In genomic region chr5:61783481-61783880, GRCh38 we compare ENCODE assay signal across 28 cellular contexts.
"Had no signal": no experiment of that assay in that cellular context is flagged by ENCODE, and none has a peak within 500 bp of the region (broad histone marks: within the 10 kb centered on the region; RNA-seq: fewer than 3 reads in every experiment).

No MANE protein-coding gene starts in this region.

- H3K9me2 ChIP-seq: SK-N-SH had no signal

- H3K4me2 ChIP-seq: SK-N-SH had no signal

- H3K9me3 Mint-ChIP-seq: activated B cell treated with CpG ODN at 0.5 μM for 24 hours; activated naive CD4-positive, alpha-beta T cell treated with anti-CD3 and anti-CD28 coated beads, Interleukin-2, amount 10 ng/mL, durations not matched to agents 7 days and 5 days; activated naive CD8-positive, alpha-beta T cell treated with anti-CD3 and anti-CD28 coated beads, Interleukin-2, amount 50 U/mL, for 24 hours; central memory CD8-positive, alpha-beta T cell; T-helper 1 cell treated with Interleukin-12 subunit alpha and Interleukin-12 subunit beta and Interleukin-4 antibody, amounts not matched to agents 30 μg/mL and 1 μg/mL, for 36 hours; T-helper 2 cell treated with Interferon-gamma antibody and Interleukin-4, amounts not matched to agents 5 μg/mL and 100 μg/mL, for 36 hours had no signal

- H3K36me3 Mint-ChIP-seq: activated CD8-positive, alpha-beta memory T cell treated with anti-CD3 and anti-CD28 coated beads, Interleukin-2, amount 10 ng/mL, durations not matched to agents 7 days and 5 days; activated naive CD4-positive, alpha-beta T cell treated with anti-CD3 and anti-CD28 coated beads, Interleukin-2, amount 10 ng/mL, durations not matched to agents 7 days and 5 days; activated naive CD8-positive, alpha-beta T cell had no signal

- ATAC-seq: activated CD8-positive, alpha-beta memory T cell treated with anti-CD3 and anti-CD28 coated beads, Interleukin-2, amount 10 ng/mL, durations not matched to agents 7 days and 5 days; activated naive CD8-positive, alpha-beta T cell treated with anti-CD3 and anti-CD28 coated beads, Interleukin-2, amount 50 U/mL, for 24 hours; Panc1 had no signal

- DNase-seq: activated B cell treated with CpG ODN at 0.5 μM for 24 hours; activated CD4-positive, alpha-beta memory T cell treated with anti-CD3 and anti-CD28 coated beads, Interleukin-2, amount 10 ng/mL, durations not matched to agents 7 days and 5 days; activated CD4-positive, alpha-beta T cell treated with anti-CD3 and anti-CD28 coated beads for 48 hours; activated CD4-positive, CD25-positive, alpha-beta regulatory T cell treated with anti-CD3 and anti-CD28 coated beads, Interleukin-2, amount 50 U/mL, for 72 hours; activated CD8-positive, alpha-beta memory T cell treated with anti-CD3 and anti-CD28 coated beads for 24 hours; activated CD8-positive, alpha-beta memory T cell treated with anti-CD3 and anti-CD28 coated beads, Interleukin-2, amount 10 ng/mL, durations not matched to agents 7 days and 5 days; activated CD8-positive, alpha-beta memory T cell treated with anti-CD3 and anti-CD28 coated beads, Interleukin-2, amount 50 U/mL, for 48 hours; activated effector memory CD4-positive, alpha-beta T cell treated with Interleukin-2 at 50 U/mL for 16 hours; activated naive CD4-positive, alpha-beta T cell treated with anti-CD3 and anti-CD28 coated beads, Interleukin-2, amount 10 ng/mL, durations not matched to agents 7 days and 5 days; activated naive CD8-positive, alpha-beta T cell treated with anti-CD3 and anti-CD28 coated beads, Interleukin-2, amount 50 U/mL, for 24 hours; activated T-cell treated with anti-CD3 and anti-CD28 coated beads, Interleukin-2, amount 50 U/mL, for 48 hours; NCI-H1105 treated with DMSO at 0.1 percent for 48 hours; NCI-H1436; NCI-H1694; NCI-H1930; NCI-H2081 treated with DMSO at 0.1 percent for 48 hours; NCI-H226; NCI-H446 treated with DMSO at 0.1 percent for 48 hours; NCI-H524; SHP77; SJCRH30; SK-N-SH had no signal

- H3K4me3 ChIP-seq: cardiac muscle cell, SJCRH30 had no signal

- H3K36me3 ChIP-seq: cardiac muscle cell, SJCRH30 had no signal

- H3K27ac Mint-ChIP-seq: activated B cell treated with CpG ODN at 0.5 μM for 24 hours; activated CD4-positive, alpha-beta memory T cell treated with anti-CD3 and anti-CD28 coated beads, Interleukin-2, amount 10 ng/mL, durations not matched to agents 7 days and 5 days; activated CD8-positive, alpha-beta memory T cell treated with anti-CD3 and anti-CD28 coated beads, Interleukin-2, amount 10 ng/mL, durations not matched to agents 7 days and 5 days; activated naive CD4-positive, alpha-beta T cell treated with anti-CD3 and anti-CD28 coated beads, Interleukin-2, amount 10 ng/mL, durations not matched to agents 7 days and 5 days; activated naive CD8-positive, alpha-beta T cell; activated naive CD8-positive, alpha-beta T cell treated with anti-CD3 and anti-CD28 coated beads, Interleukin-2, amount 50 U/mL, for 24 hours; T-helper 1 cell treated with Interleukin-12 subunit alpha and Interleukin-12 subunit beta and Interleukin-4 antibody, amounts not matched to agents 30 μg/mL and 1 μg/mL, for 36 hours; T-helper 2 cell treated with Interferon-gamma antibody and Interleukin-4, amounts not matched to agents 5 μg/mL and 100 μg/mL, for 36 hours had no signal

- H3K4me1 ChIP-seq: SJCRH30 had no signal

- H3K27ac ChIP-seq: cardiac muscle cell, SJCRH30 had no signal

- H3K27me3 ChIP-seq: cardiac muscle cell, SJCRH30 had no signal

- H3K4me1 Mint-ChIP-seq: activated B cell treated with CpG ODN at 0.5 μM for 24 hours; activated CD4-positive, alpha-beta memory T cell treated with anti-CD3 and anti-CD28 coated beads, Interleukin-2, amount 10 ng/mL, durations not matched to agents 7 days and 5 days; activated CD8-positive, alpha-beta memory T cell treated with anti-CD3 and anti-CD28 coated beads, Interleukin-2, amount 10 ng/mL, durations not matched to agents 7 days and 5 days; activated naive CD4-positive, alpha-beta T cell treated with anti-CD3 and anti-CD28 coated beads, Interleukin-2, amount 10 ng/mL, durations not matched to agents 7 days and 5 days; activated naive CD8-positive, alpha-beta T cell treated with anti-CD3 and anti-CD28 coated beads, Interleukin-2, amount 50 U/mL, for 24 hours; central memory CD8-positive, alpha-beta T cell had no signal

- H3K4me3 Mint-ChIP-seq: activated B cell treated with CpG ODN at 0.5 μM for 24 hours; activated CD4-positive, alpha-beta memory T cell treated with anti-CD3 and anti-CD28 coated beads, Interleukin-2, amount 10 ng/mL, durations not matched to agents 7 days and 5 days; activated CD8-positive, alpha-beta memory T cell treated with anti-CD3 and anti-CD28 coated beads, Interleukin-2, amount 10 ng/mL, durations not matched to agents 7 days and 5 days; activated naive CD4-positive, alpha-beta T cell treated with anti-CD3 and anti-CD28 coated beads, Interleukin-2, amount 10 ng/mL, durations not matched to agents 7 days and 5 days; activated naive CD8-positive, alpha-beta T cell; activated naive CD8-positive, alpha-beta T cell treated with anti-CD3 and anti-CD28 coated beads, Interleukin-2, amount 50 U/mL, for 24 hours; central memory CD8-positive, alpha-beta T cell; T-helper 1 cell treated with Interleukin-12 subunit alpha and Interleukin-12 subunit beta and Interleukin-4 antibody, amounts not matched to agents 30 μg/mL and 1 μg/mL, for 36 hours; T-helper 2 cell treated with Interferon-gamma antibody and Interleukin-4, amounts not matched to agents 5 μg/mL and 100 μg/mL, for 36 hours had no signal

- H3K27me3 Mint-ChIP-seq: activated naive CD4-positive, alpha-beta T cell treated with anti-CD3 and anti-CD28 coated beads, Interleukin-2, amount 10 ng/mL, durations not matched to agents 7 days and 5 days had no signal
